9 cellular contexts compared by ENCODE assay signal in the genomic region with DNA sequence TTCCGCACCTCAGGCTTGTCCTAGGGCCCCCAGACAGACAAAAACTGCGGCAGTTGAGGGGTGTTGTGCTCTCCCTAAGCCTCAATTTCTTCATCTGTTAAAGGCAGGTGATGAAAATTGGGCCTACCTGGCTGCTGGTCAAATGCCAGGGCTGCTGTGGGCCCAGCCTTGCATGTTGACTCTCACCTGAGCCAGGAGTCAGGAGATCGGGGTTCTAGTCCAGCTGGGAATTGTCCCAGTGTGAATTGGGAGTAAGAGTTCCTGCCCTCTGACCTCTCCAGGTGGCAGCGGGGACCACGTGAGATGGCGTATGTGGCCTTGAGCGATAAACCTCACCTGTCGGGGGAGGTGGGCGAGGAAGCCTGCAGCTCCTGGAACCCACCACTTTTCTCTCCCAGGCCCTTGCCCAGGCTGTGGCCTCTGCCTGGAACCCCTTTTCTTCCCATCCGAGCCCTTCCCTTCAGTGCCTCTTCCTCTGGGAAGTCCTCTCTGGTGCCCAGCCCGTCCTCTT.
DNase-seq lines count a peak whose midpoint lies in the region; ATAC-seq and TF ChIP-seq lines count a peak whose summit lies in the region.
"Had no signal": no experiment of that assay in that cellular context is flagged by ENCODE, and none has a peak within 500 bp of the region (broad histone marks: within the 10 kb centered on the region; RNA-seq: fewer than 3 reads in every experiment).

No MANE protein-coding gene starts in this region.

- no peak overlapping the region for H3K27ac ChIP-seq in H9 (ENCODE audit: insufficient read length, low read depth, low read length)
- H3K27ac ChIP-seq in left lung: peak overlapping the region; percentile 81 to 87

- peak overlapping the region; percentile 21 to 52 for H3K4me3 ChIP-seq in left lung
- H3K4me3 ChIP-seq: mucosa of descending colon had no signal

- DNase-seq in H9: peak; percentile 25
- DNase-seq in activated T-helper 2 cell treated with anti-CD3 and anti-CD28 coated beads, Interferon-gamma antibody, Interleukin-2, Interleukin-4, amounts not matched to agents 10 μg/mL and 5 μg/mL and 100 μg/mL, durations not matched to agents 14 hours and 24 hours and 36 hours (ENCODE audit: low spot score): no peak
- DNase-seq in left lung: peak in 1 of 2 donors; percentile 33
- DNase-seq in stimulated activated effector memory CD8-positive, alpha-beta T cell treated with anti-CD3 and anti-CD28 coated beads, Interleukin-12 subunit alpha, Interleukin-12 subunit beta, amount 100 ng/mL, for 72 hours (ENCODE audit: low spot score in 2 of 2): no peak
- DNase-seq in stimulated activated CD4-positive, alpha-beta T cell treated with anti-CD3 and anti-CD28 coated beads, Interleukin-12 subunit alpha, Interleukin-12 subunit beta, amount 100 ng/mL, for 4 hours: no peak
- DNase-seq in EL: no peak
- DNase-seq in HPDE6-E6E7 (ENCODE audit: extremely low spot score): no peak

- H4K5ac ChIP-seq in H9 (ENCODE audit: insufficient read length, low read depth, low read length): no peak overlapping the region

- H3K27me3 ChIP-seq in H9 (ENCODE audit: insufficient read depth, low read length): no peaks in the 10 kb centered on the region
- H3K27me3 ChIP-seq in left lung: no peaks in the 10 kb centered on the region

- no peak overlapping the region for H2AFZ ChIP-seq in H9 (ENCODE audit: low read length)

- no peak overlapping the region for H3K56ac ChIP-seq in H9 (ENCODE audit: insufficient read length, low read depth, low read length)

- H3K27me3 Mint-ChIP-seq in H9 (ENCODE audit: low read depth): 0 out of 2 replicates have a peak, but pooled peaks cover 1% of the 10 kb centered on the region
- no peaks in the 10 kb centered on the region for H3K27me3 Mint-ChIP-seq in activated T-helper 2 cell treated with anti-CD3 and anti-CD28 coated beads, Interferon-gamma antibody, Interleukin-2, Interleukin-4, amounts not matched to agents 10 μg/mL and 5 μg/mL and 100 μg/mL, durations not matched to agents 14 hours and 24 hours and 36 hours (ENCODE audit: low read depth)

- no peaks in the 10 kb centered on the region; a peak in 1 of 7 replicates for H3K36me3 Mint-ChIP-seq in H9 (ENCODE audit: insufficient read depth in 1 of 3, low read depth in 3 of 3)
- no peaks in the 10 kb centered on the region for H3K36me3 Mint-ChIP-seq in activated T-helper 2 cell treated with anti-CD3 and anti-CD28 coated beads, Interferon-gamma antibody, Interleukin-2, Interleukin-4, amounts not matched to agents 10 μg/mL and 5 μg/mL and 100 μg/mL, durations not matched to agents 14 hours and 24 hours and 36 hours (ENCODE audit: low read depth)
- no peaks in the 10 kb centered on the region for H3K36me3 Mint-ChIP-seq in stimulated activated effector memory CD8-positive, alpha-beta T cell treated with anti-CD3 and anti-CD28 coated beads, Interleukin-12 subunit alpha, Interleukin-12 subunit beta, amount 100 ng/mL, for 72 hours

- H2BK12ac ChIP-seq in H9 (ENCODE audit: insufficient read length, low read depth, low read length): no peak overlapping the region

- H3T11ph ChIP-seq in H9 (ENCODE audit: low read length): no peak overlapping the region

- H3K79me1 ChIP-seq in H9 (ENCODE audit: insufficient read depth, low read depth, low read length, poor library complexity, severe bottlenecking): no peaks in the 10 kb centered on the region

- no peak overlapping the region for H3K4me2 ChIP-seq in H9 (ENCODE audit: insufficient read depth, insufficient read length, low read length)

- TF ChIP-seq CTCF in H9 (conservative IDR thresholded peaks at IDR 0.05) (no peak), left lung (IDR thresholded peaks at IDR 0.05) (no peak)

- no CpG with 5 or more reads among the region's 11 CpGs for WGBS in H9 (ENCODE audit: extremely low coverage, insufficient read length, low lambda C conversion rate)

- H2BK120ac ChIP-seq in H9 (ENCODE audit: low read depth, low read length, poor library complexity, severe bottlenecking): no peak overlapping the region

- no peak overlapping the region for H2AK5ac ChIP-seq in H9 (ENCODE audit: insufficient read length, low read length)

- H3K23me2 ChIP-seq in H9 (ENCODE audit: insufficient read length, low read depth, low read length, poor library complexity, severe bottlenecking): no peaks in the 10 kb centered on the region

- peak overlapping the region; percentile 82; the same call in 1 of the 2 replicates for H2BK15ac ChIP-seq in H9 (ENCODE audit: low read depth, low read length)

- no peak overlapping the region for H3K4ac ChIP-seq in H9 (ENCODE audit: low read depth, low read length)

- no peaks in the 10 kb centered on the region for H3K36me3 ChIP-seq in left lung

- no peak overlapping the region; the same call in 1 of the 2 replicates for H3K14ac ChIP-seq in H9 (ENCODE audit: insufficient read depth, low read length)

- no peaks in the 10 kb centered on the region for H4K20me1 ChIP-seq in H9 (ENCODE audit: control insufficient read depth, insufficient read depth, insufficient read length)

- H3K79me2 ChIP-seq in H9 (ENCODE audit: insufficient read depth, low read length): no peaks in the 10 kb centered on the region

- H3K9me3 ChIP-seq in H9 (ENCODE audit: control insufficient read depth, low read depth, low read length) (no peaks in the 10 kb centered on the region), left lung (no peaks in the 10 kb centered on the region)
- H3K9me3 ChIP-seq: mucosa of descending colon had no signal

- H3K18ac ChIP-seq in H9 (ENCODE audit: insufficient read length, low read depth, low read length): peak overlapping the region; percentile 40

- H2BK20ac ChIP-seq in H9 (ENCODE audit: low read depth, low read length, poor library complexity, severe bottlenecking): no peak overlapping the region

- no peak overlapping the region for H4K91ac ChIP-seq in H9 (ENCODE audit: insufficient read length, low read depth, low read length)

- no peaks in the 10 kb centered on the region; a peak in 1 of 5 replicates for H3K9me3 Mint-ChIP-seq in H9
- no peaks in the 10 kb centered on the region for H3K9me3 Mint-ChIP-seq in activated T-helper 2 cell treated with anti-CD3 and anti-CD28 coated beads, Interferon-gamma antibody, Interleukin-2, Interleukin-4, amounts not matched to agents 10 μg/mL and 5 μg/mL and 100 μg/mL, durations not matched to agents 14 hours and 24 hours and 36 hours
- no peaks in the 10 kb centered on the region for H3K9me3 Mint-ChIP-seq in stimulated activated effector memory CD8-positive, alpha-beta T cell treated with anti-CD3 and anti-CD28 coated beads, Interleukin-12 subunit alpha, Interleukin-12 subunit beta, amount 100 ng/mL, for 72 hours

- no peak overlapping the region for H3K23ac ChIP-seq in H9 (ENCODE audit: insufficient read length, low read depth, low read length)

- H2BK5ac ChIP-seq in H9 (ENCODE audit: insufficient read length, low read length): no peak overlapping the region

- intact Hi-C loops in activated T-helper 2 cell treated with anti-CD3 and anti-CD28 coated beads, Interferon-gamma antibody, Interleukin-2, Interleukin-4, amounts not matched to agents 10 μg/mL and 5 μg/mL and 100 μg/mL, durations not matched to agents 14 hours and 24 hours and 36 hours (cut with micrococcal nuclease): loop anchor here (2.0 to 5.0 kb wide), 2 partner anchors 51 to 144 kb away; partner anchors contain the start of gene IER5L
- intact Hi-C loops in left lung (cut with DNase I): no loop called here

- no peak for ATAC-seq in left lung
- ATAC-seq in stimulated activated effector memory CD8-positive, alpha-beta T cell treated with anti-CD3 and anti-CD28 coated beads, Interleukin-12 subunit alpha, Interleukin-12 subunit beta, amount 100 ng/mL, for 72 hours: no peak
- no peak for ATAC-seq in GM19467 (IDR thresholded peaks at IDR 0.05; ENCODE audit: unreplicated experiment)

- H3K27ac Mint-ChIP-seq in H9: no peak overlapping the region
- no peak overlapping the region for H3K27ac Mint-ChIP-seq in activated T-helper 2 cell treated with anti-CD3 and anti-CD28 coated beads, Interferon-gamma antibody, Interleukin-2, Interleukin-4, amounts not matched to agents 10 μg/mL and 5 μg/mL and 100 μg/mL, durations not matched to agents 14 hours and 24 hours and 36 hours
- peak overlapping the region; percentile 69 for H3K27ac Mint-ChIP-seq in stimulated activated effector memory CD8-positive, alpha-beta T cell treated with anti-CD3 and anti-CD28 coated beads, Interleukin-12 subunit alpha, Interleukin-12 subunit beta, amount 100 ng/mL, for 72 hours

- H3K9ac ChIP-seq in H9 (ENCODE audit: extremely low read depth, insufficient read length, low read length): no peak overlapping the region

- H4K8ac ChIP-seq in H9 (replicated peaks; ENCODE audit: insufficient read length, low read depth, low read length): no peak overlapping the region

- H3K4me3 Mint-ChIP-seq in H9: no peak overlapping the region
- H3K4me3 Mint-ChIP-seq in activated T-helper 2 cell treated with anti-CD3 and anti-CD28 coated beads, Interferon-gamma antibody, Interleukin-2, Interleukin-4, amounts not matched to agents 10 μg/mL and 5 μg/mL and 100 μg/mL, durations not matched to agents 14 hours and 24 hours and 36 hours (ENCODE audit: low read depth): peak overlapping the region; percentile 17
- H3K4me3 Mint-ChIP-seq in stimulated activated effector memory CD8-positive, alpha-beta T cell treated with anti-CD3 and anti-CD28 coated beads, Interleukin-12 subunit alpha, Interleukin-12 subunit beta, amount 100 ng/mL, for 72 hours: peak overlapping the region; percentile 65

- no peaks in the 10 kb centered on the region for H3K4me1 ChIP-seq in H9 (ENCODE audit: insufficient read depth, low read length)
- H3K4me1 ChIP-seq in left lung: peaks cover 26 to 45% of the 10 kb centered on the region in 2 donors

- H3K4me1 Mint-ChIP-seq in H9: peaks cover 2 to 32% of the 10 kb centered on the region in 2 experiments
- H3K4me1 Mint-ChIP-seq in activated T-helper 2 cell treated with anti-CD3 and anti-CD28 coated beads, Interferon-gamma antibody, Interleukin-2, Interleukin-4, amounts not matched to agents 10 μg/mL and 5 μg/mL and 100 μg/mL, durations not matched to agents 14 hours and 24 hours and 36 hours (ENCODE audit: low read depth): peaks cover 20% of the 10 kb centered on the region
- peaks cover 20% of the 10 kb centered on the region for H3K4me1 Mint-ChIP-seq in stimulated activated effector memory CD8-positive, alpha-beta T cell treated with anti-CD3 and anti-CD28 coated beads, Interleukin-12 subunit alpha, Interleukin-12 subunit beta, amount 100 ng/mL, for 72 hours

Comparison
In these comparisons a context has a peak if more than half of its experiments do, and no peak if none do; other contexts are left out.
1. H3K4me3 Mint-ChIP-seq: peak in activated T-helper 2 cell treated with anti-CD3 and anti-CD28 coated beads, Interferon-gamma antibody, Interleukin-2, Interleukin-4, amounts not matched to agents 10 μg/mL and 5 μg/mL and 100 μg/mL, durations not matched to agents 14 hours and 24 hours and 36 hours (single experiment) and stimulated activated effector memory CD8-positive, alpha-beta T cell treated with anti-CD3 and anti-CD28 coated beads, Interleukin-12 subunit alpha, Interleukin-12 subunit beta, amount 100 ng/mL, for 72 hours (single experiment); none in H9 (0 of 2).